12 cellular contexts compared by ENCODE assay signal in genomic region chr15:39628131-39628482, GRCh38. TPM values are rescaled to one million over a fixed set of nuclear protein-coding genes. Genes with fewer than 3 reads are reported as not detected.
DNase-seq lines count a peak whose midpoint lies in the region; ATAC-seq and TF ChIP-seq lines count a peak whose summit lies in the region.
"Had no signal": no experiment of that assay in that cellular context is flagged by ENCODE, and none has a peak within 500 bp of the region (broad histone marks: within the 10 kb centered on the region; RNA-seq: fewer than 3 reads in every experiment).

No MANE protein-coding gene starts in this region.

- H3K36me3 Mint-ChIP-seq in natural killer cell treated with Interleukin-12 subunit alpha and Interleukin-12 subunit beta and Interleukin-15 and Interleukin-18, amount 100 ng/mL, for 72 hours = peaks cover 8% of the 10 kb centered on the region
- peaks cover 10% of the 10 kb centered on the region for H3K36me3 Mint-ChIP-seq in MCF 10A (ENCODE audit: insufficient read depth, unreplicated experiment)

- no peak overlapping the region for H3K27ac ChIP-seq in VCaP

- no peak overlapping the region for H3K4me3 ChIP-seq in fibroblast of villous mesenchyme (ENCODE audit: low read depth, low read length)

- peak; percentile 19 for DNase-seq in ELR (ENCODE audit: low read depth)
- no peak for DNase-seq in fibroblast of villous mesenchyme (ENCODE audit: low read depth)
- DNase-seq in natural killer cell treated with Interleukin-12 subunit alpha and Interleukin-12 subunit beta and Interleukin-15 and Interleukin-18, amount 100 ng/mL, for 72 hours (ENCODE audit: low spot score) = no peak
- no peak for DNase-seq in NCI-H82 treated with DMSO at 0.1 percent for 48 hours (lab: John Stamatoyannopoulos, UW; ENCODE audit: unreplicated experiment)
- DNase-seq in omental fat pad (ENCODE audit: low spot score) = no peak
- no peak for DNase-seq in MCF 10A (ENCODE audit: unreplicated experiment)
- DNase-seq: activated naive CD4-positive, alpha-beta T cell treated with Interleukin-2 at 50 U/mL for 16 hours; erythroblast; NCI-H1105; stimulated activated naive CD4-positive, alpha-beta T cell had no signal

- peak overlapping the region; percentile 44 for H3K4me3 Mint-ChIP-seq in natural killer cell treated with Interleukin-12 subunit alpha and Interleukin-12 subunit beta and Interleukin-15 and Interleukin-18, amount 100 ng/mL, for 72 hours
- no peak overlapping the region for H3K4me3 Mint-ChIP-seq in MCF 10A (ENCODE audit: unreplicated experiment)

- intact Hi-C loops in MCF 10A (cut with micrococcal nuclease) = no loop called here

- H3K27me3 Mint-ChIP-seq in natural killer cell treated with Interleukin-12 subunit alpha and Interleukin-12 subunit beta and Interleukin-15 and Interleukin-18, amount 100 ng/mL, for 72 hours = no peaks in the 10 kb centered on the region
- H3K27me3 Mint-ChIP-seq in MCF 10A (ENCODE audit: insufficient read depth, unreplicated experiment) = no peaks in the 10 kb centered on the region

- POLR2A ChIA-PET in MCF 10A (lab: Yijun Ruan, JAX) = interaction anchor here (1.0 to 2.3 kb wide), 2 partner anchors 10 to 30 kb away, joined by 3 to 10 read pairs; no protein-coding TSS in a partner anchor

- peak overlapping the region; percentile 67 to 93 for H3K27ac Mint-ChIP-seq in natural killer cell treated with Interleukin-12 subunit alpha and Interleukin-12 subunit beta and Interleukin-15 and Interleukin-18, amount 100 ng/mL, for 72 hours
- H3K27ac Mint-ChIP-seq in MCF 10A (ENCODE audit: low read depth, unreplicated experiment) = no peak overlapping the region

- ATAC-seq in natural killer cell treated with Interleukin-12 subunit alpha and Interleukin-12 subunit beta and Interleukin-15 and Interleukin-18, amount 100 ng/mL, for 72 hours = no peak
- ATAC-seq in HG03571 (IDR thresholded peaks at IDR 0.05; ENCODE audit: unreplicated experiment) (no peak), omental fat pad (ENCODE audit: low FRiP score) (no peak)

- TF ChIP-seq CTCF in VCaP (conservative IDR thresholded peaks at IDR 0.05) (0 out of 2 replicates have a peak, but pooled peaks have one; percentile 21), fibroblast of villous mesenchyme (IDR thresholded peaks at IDR 0.05; ENCODE audit: insufficient read depth, low read depth, low read length) (peak; percentile 19), omental fat pad (IDR thresholded peaks at IDR 0.05) (no peak), MCF 10A (IDR thresholded peaks at IDR 0.05; ENCODE audit: unreplicated experiment) (no peak)

- H3K9me3 Mint-ChIP-seq in natural killer cell treated with Interleukin-12 subunit alpha and Interleukin-12 subunit beta and Interleukin-15 and Interleukin-18, amount 100 ng/mL, for 72 hours = peaks cover 4% of the 10 kb centered on the region
- no peaks in the 10 kb centered on the region for H3K9me3 Mint-ChIP-seq in MCF 10A (ENCODE audit: unreplicated experiment)

- no TSS peak for BruUV-seq in MCF 10A (replicated peaks; lab: Mats Ljungman, UMichigan)

- CTCF ChIA-PET in MCF 10A (lab: Yijun Ruan, JAX) = interaction anchor here (0.5 to 7.2 kb wide), 2 partner anchors 46 to 90 kb away, joined by 3 to 48 read pairs; partner anchors contain the start of gene THBS1

- peaks cover 72 to 78% of the 10 kb centered on the region in 2 donors for H3K4me1 Mint-ChIP-seq in natural killer cell treated with Interleukin-12 subunit alpha and Interleukin-12 subunit beta and Interleukin-15 and Interleukin-18, amount 100 ng/mL, for 72 hours (ENCODE audit: low read depth in 2 of 2)
- peaks cover 40% of the 10 kb centered on the region for H3K4me1 Mint-ChIP-seq in MCF 10A (ENCODE audit: insufficient read depth, unreplicated experiment)

RNA-seq across cellular contexts. Expression of gene THBS1, which starts 47.2 kb away (rescaled TPM):
- total RNA-seq in fibroblast of villous mesenchyme (7,420 and 8,241 TPM in 2 replicates), omental fat pad (1,000 to 10,000 TPM in 3 of 4 donors, 100 to 1,000 TPM in 1; 690 to 4,169 (median 2,356) TPM), MCF 10A (2022) (103 and 393 TPM in 2 replicates)
- total RNA-seq in natural killer cell treated with Interleukin-12 subunit alpha and Interleukin-12 subunit beta and Interleukin-15 and Interleukin-18, amount 100 ng/mL, for 72 hours = under 1 TPM; 0.31 to 0.38 TPM

Comparison
In these comparisons a context has a peak if more than half of its experiments do, and no peak if none do; other contexts are left out.
1. CTCF ChIP-seq: peak in VCaP (single experiment) and fibroblast of villous mesenchyme (single experiment); none in omental fat pad (0 of 3) and MCF 10A (single experiment).
2. RNA of gene THBS1, which starts 47.2 kb away (total RNA-seq): 7,420 to 8,241 TPM in fibroblast of villous mesenchyme, 690 to 4,169 TPM in omental fat pad and 103 to 393 TPM in MCF 10A; 0.31 to 0.38 TPM in natural killer cell treated with Interleukin-12 subunit alpha and Interleukin-12 subunit beta and Interleukin-15 and Interleukin-18, amount 100 ng/mL, for 72 hours; every median in the first group is over 10 times any median in the second.